In the genomic region with DNA sequence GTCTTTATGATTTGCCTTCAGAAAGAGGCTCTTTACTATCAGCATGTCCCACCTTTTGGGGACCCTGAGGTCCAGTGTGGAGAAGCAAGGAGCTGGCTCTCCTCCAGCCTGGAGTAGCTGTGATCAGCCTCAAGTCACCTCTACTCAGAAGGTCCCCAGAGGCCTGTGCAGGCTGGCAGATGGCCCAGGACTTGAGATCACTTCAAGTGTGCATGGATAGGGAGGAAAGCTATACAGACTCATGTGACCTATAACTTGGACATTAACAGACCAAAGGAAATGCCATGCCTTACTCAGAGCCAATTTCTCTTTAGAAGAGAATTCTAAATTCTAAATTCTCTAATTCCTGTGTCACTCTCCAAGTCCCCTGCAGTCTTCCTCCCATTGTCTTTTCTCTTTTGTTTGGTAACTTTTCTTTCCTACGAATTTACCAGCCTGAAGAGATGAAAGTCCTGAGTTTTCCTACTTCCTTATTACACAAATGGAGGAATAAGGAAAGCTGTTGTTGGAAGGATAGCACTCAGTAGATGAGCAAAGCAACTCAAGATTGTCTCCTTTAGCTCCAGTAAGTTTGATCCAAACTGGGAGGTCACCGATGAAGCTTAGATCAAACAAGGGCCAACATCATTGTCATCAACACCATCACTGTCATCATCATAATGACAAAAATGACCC, we compare ENCODE assay signal across 1 cellular context.
TF ChIP-seq lines count a peak whose summit lies in the region.

No MANE protein-coding gene starts in this region.

TF ChIP-seq in IMR-90, 13 proteins besides CTCF, POLR2A, EP300 and RAD21 (continued from another document):
- TF ChIP-seq, protein P1, sequence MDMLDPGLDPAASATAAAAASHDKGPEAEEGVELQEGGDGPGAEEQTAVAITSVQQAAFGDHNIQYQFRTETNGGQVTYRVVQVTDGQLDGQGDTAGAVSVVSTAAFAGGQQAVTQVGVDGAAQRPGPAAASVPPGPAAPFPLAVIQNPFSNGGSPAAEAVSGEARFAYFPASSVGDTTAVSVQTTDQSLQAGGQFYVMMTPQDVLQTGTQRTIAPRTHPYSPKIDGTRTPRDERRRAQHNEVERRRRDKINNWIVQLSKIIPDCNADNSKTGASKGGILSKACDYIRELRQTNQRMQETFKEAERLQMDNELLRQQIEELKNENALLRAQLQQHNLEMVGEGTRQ (IDR thresholded peaks at IDR 0.05; ENCODE audit: low read depth, low read length), result peak; percentile 20; the same call in 1 of the 2 replicates
- TF ChIP-seq RFX5 (IDR thresholded peaks at IDR 0.05; ENCODE audit: low read depth, low read length) (no peak), CEBPB (IDR thresholded peaks at IDR 0.05; ENCODE audit: low read depth, low read length) (no peak), NFE2L2 (IDR thresholded peaks at IDR 0.05; ENCODE audit: low read depth, low read length) (no peak), MAZ (IDR thresholded peaks at IDR 0.05; ENCODE audit: borderline replicate concordance, low read depth, low read length) (no peak)
- TF ChIP-seq, protein P2, sequence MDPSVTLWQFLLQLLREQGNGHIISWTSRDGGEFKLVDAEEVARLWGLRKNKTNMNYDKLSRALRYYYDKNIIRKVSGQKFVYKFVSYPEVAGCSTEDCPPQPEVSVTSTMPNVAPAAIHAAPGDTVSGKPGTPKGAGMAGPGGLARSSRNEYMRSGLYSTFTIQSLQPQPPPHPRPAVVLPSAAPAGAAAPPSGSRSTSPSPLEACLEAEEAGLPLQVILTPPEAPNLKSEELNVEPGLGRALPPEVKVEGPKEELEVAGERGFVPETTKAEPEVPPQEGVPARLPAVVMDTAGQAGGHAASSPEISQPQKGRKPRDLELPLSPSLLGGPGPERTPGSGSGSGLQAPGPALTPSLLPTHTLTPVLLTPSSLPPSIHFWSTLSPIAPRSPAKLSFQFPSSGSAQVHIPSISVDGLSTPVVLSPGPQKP (IDR thresholded peaks at IDR 0.05; ENCODE audit: borderline replicate concordance, low read depth, low read length), result no peak
